ENCODE assay signal across 8 cellular contexts in the genomic region with DNA sequence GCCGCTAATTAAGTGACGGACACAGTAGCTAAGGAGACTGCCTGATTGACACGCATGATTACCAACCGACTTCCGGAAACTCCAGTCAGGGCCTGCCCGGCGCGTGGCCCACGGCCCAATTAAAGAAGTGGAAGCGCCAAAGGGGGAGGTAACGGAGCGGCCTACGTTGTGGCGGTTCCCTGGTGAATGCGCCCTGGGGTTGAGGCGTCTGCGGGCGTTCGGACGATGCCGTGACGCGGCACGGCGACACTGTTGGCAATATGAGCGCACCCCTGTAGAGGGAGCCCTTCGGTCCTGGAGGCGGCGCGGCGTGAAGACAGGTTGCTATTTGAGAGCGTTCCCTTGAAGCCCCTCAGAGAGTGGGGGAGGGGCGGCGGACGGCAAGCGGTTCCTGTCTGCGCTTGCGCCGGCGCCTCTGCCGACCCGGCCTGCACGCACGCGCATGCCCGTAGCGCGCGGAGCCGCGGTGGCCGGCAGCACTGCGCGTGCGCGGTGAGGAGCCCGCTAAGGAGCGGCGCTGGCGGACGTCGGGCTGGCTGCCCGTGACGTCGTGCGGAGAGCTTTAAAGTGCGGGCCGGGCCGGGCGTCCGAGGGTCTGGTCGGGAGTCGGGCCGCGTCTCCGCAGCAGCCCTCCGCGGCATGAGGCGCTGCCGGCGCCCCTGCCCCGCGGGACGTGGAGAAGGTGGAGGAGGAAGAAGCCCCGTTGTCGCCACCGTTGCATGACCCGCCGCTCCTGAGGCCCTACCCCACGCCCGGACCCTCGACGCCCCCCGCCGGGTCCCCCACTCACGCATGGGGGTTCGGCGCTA. TPM values are rescaled to one million over a fixed set of nuclear protein-coding genes. Genes with fewer than 3 reads are reported as not detected.
A peak's percentile ranks its signal among the peaks of the same experiment; 100 is the strongest.
DNase-seq lines count a peak whose midpoint lies in the region; ATAC-seq, FAIRE-seq and TF ChIP-seq lines count a peak whose summit lies in the region.

Gene ALKBH5 (plus strand): TSS at position 495 of the 809 bp plus-strand sequence. CDS start 416 bp downstream, outside the sequence.

- no peaks in the 10 kb centered on the region; a peak in 1 of 5 replicates for H3K9me3 Mint-ChIP-seq in H9
- H3K9me3 Mint-ChIP-seq in natural killer cell treated with Interleukin-12 subunit alpha and Interleukin-12 subunit beta and Interleukin-15 and Interleukin-18, amount 100 ng/mL, for 72 hours = no peaks in the 10 kb centered on the region

- no peak within 1 kb of the TSS for H2BK20ac ChIP-seq in H9 (ENCODE audit: low read depth, low read length, poor library complexity, severe bottlenecking)

- no peaks in the 10 kb centered on the region for H3K27me3 Mint-ChIP-seq in H9 (ENCODE audit: low read depth)
- H3K27me3 Mint-ChIP-seq in natural killer cell treated with Interleukin-12 subunit alpha and Interleukin-12 subunit beta and Interleukin-15 and Interleukin-18, amount 100 ng/mL, for 72 hours = no peaks in the 10 kb centered on the region

- peaks cover 21% of the 10 kb centered on the region for H3K23me2 ChIP-seq in H9 (ENCODE audit: insufficient read length, low read depth, low read length, poor library complexity, severe bottlenecking)

- peak within 1 kb of the TSS; percentile 91 for H3K14ac ChIP-seq in H9 (ENCODE audit: insufficient read depth, low read length)

- H3K27ac ChIP-seq in H9 (ENCODE audit: insufficient read length, low read depth, low read length) = peak within 1 kb of the TSS; percentile 62

- H2BK120ac ChIP-seq in H9 (ENCODE audit: low read depth, low read length, poor library complexity, severe bottlenecking) = no peak within 1 kb of the TSS

- peak; percentile 94 to 96 for ATAC-seq in natural killer cell treated with Interleukin-12 subunit alpha and Interleukin-12 subunit beta and Interleukin-15 and Interleukin-18, amount 100 ng/mL, for 72 hours
- ATAC-seq in stimulated activated naive CD8-positive, alpha-beta T cell treated with anti-CD3 and anti-CD28 coated beads, Interleukin-15, Interleukin-2, amounts not matched to agents 100 U/mL and 50 U/mL, for 24 hours = peak; percentile 84

- FAIRE-seq in G401.6 (lab: Jason Lieb, UNC) = peak; percentile 97

- no peak within 1 kb of the TSS for H4K8ac ChIP-seq in H9 (replicated peaks; ENCODE audit: insufficient read length, low read depth, low read length)

- no peaks in the 10 kb centered on the region for H3K27me3 ChIP-seq in H9 (ENCODE audit: insufficient read depth, low read length)

- H3K79me1 ChIP-seq in H9 (ENCODE audit: insufficient read depth, low read depth, low read length, poor library complexity, severe bottlenecking) = peaks cover 12% of the 10 kb centered on the region

- peak within 1 kb of the TSS; percentile 81 for H3K18ac ChIP-seq in H9 (ENCODE audit: insufficient read length, low read depth, low read length)

- H3K4me1 Mint-ChIP-seq in H9 = peaks cover 50 to 54% of the 10 kb centered on the region in 2 experiments
- H3K4me1 Mint-ChIP-seq in natural killer cell treated with Interleukin-12 subunit alpha and Interleukin-12 subunit beta and Interleukin-15 and Interleukin-18, amount 100 ng/mL, for 72 hours (ENCODE audit: low read depth in 2 of 2) = peaks cover 39 to 49% of the 10 kb centered on the region in 2 donors

- H3K9ac ChIP-seq in H9 (ENCODE audit: extremely low read depth, insufficient read length, low read length) = peak within 1 kb of the TSS; percentile 68

- no peak within 1 kb of the TSS for H4K91ac ChIP-seq in H9 (ENCODE audit: insufficient read length, low read depth, low read length)

- H3K9me3 ChIP-seq in H9 (ENCODE audit: control insufficient read depth, low read depth, low read length) = no peaks in the 10 kb centered on the region

- peak within 1 kb of the TSS; percentile 72 for H3K4me2 ChIP-seq in H9 (ENCODE audit: insufficient read depth, insufficient read length, low read length)

- H2BK12ac ChIP-seq in H9 (ENCODE audit: insufficient read length, low read depth, low read length) = no peak within 1 kb of the TSS

- H2AK5ac ChIP-seq in H9 (ENCODE audit: insufficient read length, low read length) = no peak within 1 kb of the TSS

- no peak within 1 kb of the TSS for H2BK15ac ChIP-seq in H9 (ENCODE audit: low read depth, low read length)

- H3K4ac ChIP-seq in H9 (ENCODE audit: low read depth, low read length) = no peak within 1 kb of the TSS; the same call in 1 of the 2 replicates

- no peaks in the 10 kb centered on the region for H4K20me1 ChIP-seq in H9 (ENCODE audit: control insufficient read depth, insufficient read depth, insufficient read length)

- H3K27ac Mint-ChIP-seq in H9 = peak within 1 kb of the TSS; percentile 99 to 100 (median 99)
- H3K27ac Mint-ChIP-seq in natural killer cell treated with Interleukin-12 subunit alpha and Interleukin-12 subunit beta and Interleukin-15 and Interleukin-18, amount 100 ng/mL, for 72 hours = peak within 1 kb of the TSS; percentile 98 to 99

- H3K23ac ChIP-seq in H9 (ENCODE audit: insufficient read length, low read depth, low read length) = no peak within 1 kb of the TSS

- peak within 1 kb of the TSS; percentile 75 for H3K4me3 ChIP-seq in fibroblast of pulmonary artery (replicated peaks; ENCODE audit: low read depth, low read length)

- H4K5ac ChIP-seq in H9 (ENCODE audit: insufficient read length, low read depth, low read length) = no peak within 1 kb of the TSS

- peak within 1 kb of the TSS; percentile 92 to 95 for H3K4me3 Mint-ChIP-seq in H9
- H3K4me3 Mint-ChIP-seq in natural killer cell treated with Interleukin-12 subunit alpha and Interleukin-12 subunit beta and Interleukin-15 and Interleukin-18, amount 100 ng/mL, for 72 hours = peak within 1 kb of the TSS; percentile 93

- H3K56ac ChIP-seq in H9 (ENCODE audit: insufficient read length, low read depth, low read length) = no peak within 1 kb of the TSS

- H3K36me3 Mint-ChIP-seq in H9 (ENCODE audit: insufficient read depth in 1 of 3, low read depth in 3 of 3) = peaks cover 8 to 33% (median 20%) of the 10 kb centered on the region in 3 experiments; a peak in 6 of 7 replicates
- H3K36me3 Mint-ChIP-seq in natural killer cell treated with Interleukin-12 subunit alpha and Interleukin-12 subunit beta and Interleukin-15 and Interleukin-18, amount 100 ng/mL, for 72 hours = peaks cover 11% of the 10 kb centered on the region

- H3K4me1 ChIP-seq in H9 (ENCODE audit: insufficient read depth, low read length) = peaks cover 9% of the 10 kb centered on the region; the same call in 1 of the 2 replicates

- peak; percentile 100 for DNase-seq in H9
- DNase-seq in M059J (ENCODE audit: low read depth) = peak; percentile 99
- DNase-seq in SHP77 (lab: John Stamatoyannopoulos, UW) = peak; percentile 100
- DNase-seq in activated effector memory CD4-positive, alpha-beta T cell treated with Interleukin-2 at 50 U/mL for 16 hours = peak; percentile 94
- peak; percentile 100 for DNase-seq in fibroblast of pulmonary artery (ENCODE audit: low read depth)
- DNase-seq in natural killer cell treated with Interleukin-12 subunit alpha and Interleukin-12 subunit beta and Interleukin-15 and Interleukin-18, amount 100 ng/mL, for 72 hours (ENCODE audit: low spot score) = peak; percentile 98
- DNase-seq in stimulated activated naive CD8-positive, alpha-beta T cell treated with anti-CD3 and anti-CD28 coated beads, Interleukin-15, Interleukin-2, amounts not matched to agents 100 U/mL and 50 U/mL, for 24 hours = peak; percentile 97

- no peak within 1 kb of the TSS for H3T11ph ChIP-seq in H9 (ENCODE audit: low read length)

- no CpG with 5 or more reads among the region's 98 CpGs for WGBS in H9 (ENCODE audit: extremely low coverage, insufficient read length, low lambda C conversion rate)

- H2AFZ ChIP-seq in H9 (ENCODE audit: low read length) = no peak within 1 kb of the TSS

- peak; percentile 52; the same call in 2 of the 3 replicates for TF ChIP-seq CTCF in H9 (conservative IDR thresholded peaks at IDR 0.05)
- TF ChIP-seq CTCF in fibroblast of pulmonary artery (IDR thresholded peaks at IDR 0.05; ENCODE audit: low read length, missing control alignments) = peak; percentile 9

- peaks cover 39% of the 10 kb centered on the region; the same call in 1 of the 2 replicates for H3K79me2 ChIP-seq in H9 (ENCODE audit: insufficient read depth, low read length)

- H2BK5ac ChIP-seq in H9 (ENCODE audit: insufficient read length, low read length) = no peak within 1 kb of the TSS

RNA-seq across cellular contexts. Expression of gene ALKBH5, which starts in this region (rescaled TPM):
- total RNA-seq in H9 (2021) = 89.8 and 92.5 TPM in 2 replicates
- total RNA-seq in M059J (2014; rRNA removed; shearing (Covaris generic)) = 94.3 and 141 TPM in 2 replicates
- total RNA-seq in natural killer cell treated with Interleukin-12 subunit alpha and Interleukin-12 subunit beta and Interleukin-15 and Interleukin-18, amount 100 ng/mL, for 72 hours = 100 to 1,000 TPM; 121 to 123 TPM

Comparison
In these comparisons a context has a peak if more than half of its experiments do, and no peak if none do; other contexts are left out.
1. Peak in every context shown above with its lines: DNase-seq, ATAC-seq, H3K4me3 ChIP-seq and H3K27ac ChIP-seq.